31 cellular contexts compared by ENCODE assay signal in the genomic region with DNA sequence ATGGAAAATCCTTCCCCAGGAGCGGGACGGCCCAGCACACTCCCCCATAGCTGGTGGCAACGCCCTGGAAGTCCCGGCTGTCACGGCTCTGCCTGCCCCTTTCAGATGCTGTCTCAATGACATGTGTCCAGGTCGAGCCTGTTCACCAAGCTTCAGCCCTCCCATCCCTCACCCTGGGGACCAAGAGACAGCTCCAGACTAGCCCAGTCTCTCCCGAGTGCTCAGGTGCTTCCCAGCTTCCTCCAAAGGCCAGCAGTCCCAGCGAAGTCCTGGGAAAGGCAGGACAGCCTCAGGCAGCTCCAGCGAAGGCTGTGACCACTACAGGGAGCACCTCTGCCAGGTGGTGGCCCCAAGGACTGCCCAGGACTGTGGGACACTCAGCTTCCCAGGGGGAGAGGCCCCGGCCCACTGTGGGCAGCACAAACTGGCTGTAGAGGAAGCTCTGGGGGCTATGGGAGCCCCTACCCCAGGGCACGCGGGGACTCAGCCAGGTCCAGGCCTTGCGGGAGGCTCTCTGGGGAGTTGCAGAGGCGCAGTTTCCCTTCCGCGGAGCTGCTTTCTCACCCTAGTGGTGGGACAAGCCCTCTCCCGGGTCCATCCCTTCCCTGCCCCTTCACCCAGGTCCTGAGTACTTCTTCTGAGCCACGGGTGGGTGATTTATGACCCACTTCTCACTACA. TPM values are rescaled to one million over a fixed set of nuclear protein-coding genes. Genes with fewer than 3 reads are reported as not detected.
DNase-seq lines count a peak whose midpoint lies in the region; ATAC-seq and TF ChIP-seq lines count a peak whose summit lies in the region.
"Had no signal": no experiment of that assay in that cellular context is flagged by ENCODE, and none has a peak within 500 bp of the region (broad histone marks: within the 10 kb centered on the region; RNA-seq: fewer than 3 reads in every experiment).

No MANE protein-coding gene starts in this region.

- no TSS peak for BruUV-seq in Panc1 (replicated peaks; lab: Mats Ljungman, UMichigan)

- H2AFZ ChIP-seq in neuronal stem cell (ENCODE audit: low read length) = peak overlapping the region; percentile 56

- H2AK5ac ChIP-seq in neuronal stem cell (ENCODE audit: low read depth, low read length) = peak overlapping the region; percentile 63

- H3K4me2 ChIP-seq in neuronal stem cell (ENCODE audit: insufficient read depth, low read length, poor library complexity, severe bottlenecking) = no peak overlapping the region

- H3K4ac ChIP-seq in neuronal stem cell (ENCODE audit: low read length) = no peak overlapping the region

- H3K9me3 ChIP-seq in Panc1 (ENCODE audit: control insufficient read depth, insufficient read depth, low read depth, low read length) (no peaks in the 10 kb centered on the region), neuronal stem cell (replicated peaks in 1 of 2; ENCODE audit: control insufficient read depth in 2 of 2, insufficient read depth in 1 of 2, low read depth in 1 of 2, low read length in 2 of 2) (no peaks in the 10 kb centered on the region)
- H3K9me3 ChIP-seq: testis, uterus had no signal

- H3K4me1 ChIP-seq in Panc1 (ENCODE audit: control insufficient read depth, insufficient read depth, low read length) (peaks cover 17% of the 10 kb centered on the region), neuronal stem cell (ENCODE audit: control insufficient read depth in 2 of 2, insufficient read depth in 1 of 2, low read depth in 1 of 2, low read length in 2 of 2) (no peaks in the 10 kb centered on the region)
- H3K4me1 ChIP-seq: uterus had no signal

- H3K18ac ChIP-seq in neuronal stem cell (ENCODE audit: low read length) = peak overlapping the region; percentile 77

- no peak overlapping the region for H2BK5ac ChIP-seq in neuronal stem cell (ENCODE audit: low read length)

- ATAC-seq in Panc1 (peak; percentile 68), esophagus mucosa (peak; percentile 38)
- ATAC-seq: activated naive CD8-positive, alpha-beta T cell treated with anti-CD3 and anti-CD28 coated beads, Interleukin-2, amount 50 U/mL, for 24 hours; activated T-cell treated with anti-CD3 and anti-CD28 coated beads, Interleukin-2, amount 50 U/mL, for 72 hours; left ventricle myocardium superior; T-cell had no signal

- no peak overlapping the region for H4K8ac ChIP-seq in neuronal stem cell (ENCODE audit: low read depth, low read length)

- H3K27me3 ChIP-seq in Panc1 (ENCODE audit: control insufficient read depth, insufficient read depth, low read length) = no peaks in the 10 kb centered on the region
- peaks cover 0 to 22% (median 0%) of the 10 kb centered on the region in 3 experiments for H3K27me3 ChIP-seq in neuronal stem cell (ENCODE audit: control insufficient read depth in 3 of 3, insufficient read depth in 3 of 3, low read depth in 1 of 3, low read length in 3 of 3)
- H3K27me3 ChIP-seq: testis, uterus had no signal

- no peak overlapping the region for H3K23ac ChIP-seq in neuronal stem cell (ENCODE audit: low read depth, low read length, poor library complexity)

- WGBS in neuronal stem cell (ENCODE audit: extremely low coverage in 2 of 2, insufficient read length in 2 of 2, insufficient replicate concordance in 1 of 2), 2 donors = no CpG with 5 or more reads among the region's 18 CpGs

- H2BK15ac ChIP-seq in neuronal stem cell (ENCODE audit: low read length) = peak overlapping the region; percentile 88

- TF ChIP-seq CTCF in C4-2B (conservative IDR thresholded peaks at IDR 0.05) = no peak
- no peak for TF ChIP-seq CTCF in Panc1 (IDR thresholded peaks at IDR 0.05)

- no peaks in the 10 kb centered on the region for H3K79me1 ChIP-seq in neuronal stem cell (ENCODE audit: low read depth, low read length)

- H3K4me3 ChIP-seq in Panc1 (ENCODE audit: low read depth in 2 of 2, low read length in 2 of 2) = no peak overlapping the region
- H3K4me3 ChIP-seq in neuronal stem cell (ENCODE audit: low read length in 2 of 2) = no peak overlapping the region
- H3K4me3 ChIP-seq: skin epidermis, testis, uterus had no signal

- no peak overlapping the region for H3K9ac ChIP-seq in neuronal stem cell (ENCODE audit: low read depth, low read length, poor library complexity)

- POLR2A ChIA-PET in Panc1 (lab: Charles Lee) = no interaction called here

- H3K36me3 ChIP-seq in Panc1 (ENCODE audit: control insufficient read depth, insufficient read depth, low read length) = no peaks in the 10 kb centered on the region
- H3K36me3 ChIP-seq in neuronal stem cell (replicated peaks in 1 of 2; ENCODE audit: control insufficient read depth in 2 of 2, insufficient read depth in 2 of 2, low read length in 2 of 2) = no peaks in the 10 kb centered on the region
- H3K36me3 ChIP-seq: uterus had no signal

- H4K91ac ChIP-seq in neuronal stem cell (ENCODE audit: low read depth, low read length, poor library complexity) = no peak overlapping the region

- H3K27ac ChIP-seq in C4-2B = peak overlapping the region; percentile 41
- 0 out of 2 replicates have a peak overlapping the region, but pooled peaks have one; percentile 17 for H3K27ac ChIP-seq in Panc1 (ENCODE audit: low read length)
- no peak overlapping the region for H3K27ac ChIP-seq in neuronal stem cell (replicated peaks; ENCODE audit: low read length)
- H3K27ac ChIP-seq: uterus had no signal

- intact Hi-C loops in Panc1 (cut with micrococcal nuclease; ENCODE audit: unreplicated experiment) = no loop called here

- H2BK120ac ChIP-seq in neuronal stem cell (ENCODE audit: low read depth, low read length) = peak overlapping the region; percentile 44

- DNase-seq in Panc1 (ENCODE audit: low read depth, low spot score) (no peak), neuronal stem cell (ENCODE audit: low spot score) (no peak), NCI-H69 (lab: John Stamatoyannopoulos, UW) (no peak), NCI-H82 treated with DMSO at 0.1 percent for 48 hours (lab: John Stamatoyannopoulos, UW; ENCODE audit: unreplicated experiment) (no peak), hypothalamus (lab: John Stamatoyannopoulos, UW) (no peak)
- DNase-seq in activated CD4-positive, alpha-beta T cell treated with anti-CD3 and anti-CD28 coated beads for 1 hour = no peak
- DNase-seq: activated B cell treated with CpG ODN at 0.5 μM for 24 hours; activated naive CD8-positive, alpha-beta T cell treated with anti-CD3 and anti-CD28 coated beads, Interleukin-2, amount 50 U/mL, for 24 hours; activated T-cell treated with anti-CD3 and anti-CD28 coated beads, Interleukin-2, amount 50 U/mL, for 72 hours; CD8-positive, alpha-beta memory T cell; cortex of kidney; DMS 273 treated with DMSO at 0.1 percent for 48 hours; effector memory CD4-positive, alpha-beta T cell; EL; left ventricle myocardium superior; naive B cell; NCI-H1048; NCI-H2107; NCI-H446; NCI-H774; occipital lobe; RPMI8226; stimulated activated naive CD4-positive, alpha-beta T cell; T-cell; testis; uterus had no signal

- H3K14ac ChIP-seq in neuronal stem cell (ENCODE audit: low read length) = peak overlapping the region; percentile 40

- H2BK12ac ChIP-seq in neuronal stem cell (ENCODE audit: low read length) = no peak overlapping the region

- CTCF ChIA-PET in Panc1 (lab: Charles Lee) = no interaction called here

- in situ Hi-C loops in Panc1 (cut with HindIII; ENCODE audit: low pct_unique_long_range_greater_than_20kb, low sequenced_read_pairs) = no loop called here

RNA-seq across cellular contexts. Expression of gene TNFAIP2, which starts 33.6 kb away (rescaled TPM):
- total RNA-seq in Panc1 (2021; ENCODE audit: unreplicated experiment) = 491 TPM
- polyA plus RNA-seq in Panc1 (2012; ENCODE audit: insufficient read length) = 322 TPM
- total RNA-seq in esophagus mucosa = 85.3 TPM
- polyA plus RNA-seq in neuronal stem cell (2013, experiment 1 of 2) = 26.4 TPM
- polyA plus RNA-seq in neuronal stem cell (2013, experiment 2 of 2) = 24.5 TPM
- total RNA-seq: SK-MEL-5 had no signal
- polyA plus RNA-seq: CD8-positive, alpha-beta memory T cell; IgD-negative memory B cell had no signal
